ENCODE assay signal across 20 cellular contexts in the genomic region with DNA sequence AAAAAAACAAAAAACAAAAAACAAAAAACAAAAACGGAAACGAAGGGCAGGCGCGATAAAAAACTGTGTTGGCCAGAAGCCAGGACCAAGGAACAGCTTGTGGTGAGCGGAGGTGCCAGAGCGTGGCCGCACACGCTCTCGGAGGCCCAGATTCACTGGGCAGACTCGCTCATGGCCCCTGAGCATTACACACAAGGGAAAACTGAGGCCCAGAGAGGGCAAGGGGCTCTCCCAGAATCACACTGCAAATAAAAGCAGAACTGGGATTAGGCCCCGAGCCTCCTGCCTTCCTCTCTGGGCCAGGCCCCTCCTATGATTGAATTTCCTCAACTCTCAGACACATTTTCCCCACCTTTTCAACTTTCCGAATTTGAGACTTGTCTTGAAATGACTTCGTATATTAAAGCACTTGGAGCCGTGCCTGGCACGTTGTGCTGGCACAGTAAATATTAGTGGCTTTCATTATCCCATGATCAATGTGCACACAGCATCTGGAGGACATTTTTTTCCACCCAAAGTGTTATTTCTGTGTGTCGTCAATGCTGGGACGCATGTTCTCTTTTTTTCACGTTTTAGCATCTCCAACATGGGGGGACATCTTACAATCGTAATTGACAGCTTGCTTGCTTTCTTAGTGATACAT. TPM values are rescaled to one million over a fixed set of nuclear protein-coding genes. Genes with fewer than 3 reads are reported as not detected.
DNase-seq lines count a peak whose midpoint lies in the region; ATAC-seq and TF ChIP-seq lines count a peak whose summit lies in the region.
"Had no signal": no experiment of that assay in that cellular context is flagged by ENCODE, and none has a peak within 500 bp of the region (broad histone marks: within the 10 kb centered on the region; RNA-seq: fewer than 3 reads in every experiment).

No MANE protein-coding gene starts in this region.

- WGBS in heart right ventricle, 2 donors = 66 to 68% methylated on average over 19 of the region's 19 CpGs

- no peak overlapping the region for H2AFZ ChIP-seq in GM23338

- H3K4me2 ChIP-seq in GM23338 = 0 out of 2 replicates have a peak overlapping the region, but pooled peaks have one; percentile 67

- H4K20me1 ChIP-seq in GM23338 (replicated peaks; ENCODE audit: insufficient read depth) = no peaks in the 10 kb centered on the region

- H3K27ac Mint-ChIP-seq in GM23338 = no peak overlapping the region
- no peak overlapping the region for H3K27ac Mint-ChIP-seq in stimulated activated memory B cell treated with anti-CD40 and anti-IgM and Interleukin-4, amounts not matched to agents 10 μg/mL and 1 μg/mL and 100 μg/mL, for 72 hours
- H3K27ac Mint-ChIP-seq in CD14-positive monocyte = no peak overlapping the region

- no peaks in the 10 kb centered on the region for H3K79me2 ChIP-seq in GM23338 (replicated peaks; ENCODE audit: insufficient read depth)

- DNase-seq in Right ventricle myocardium inferior (ENCODE audit: missing footprints) (peak; percentile 28), heart right ventricle (no peak), GM23338 (ENCODE audit: low spot score) (no peak), RWPE1 (ENCODE audit: low spot score) (no peak), left lung (no peak), CD14-positive monocyte (ENCODE audit: low spot score) (no peak), sciatic nerve (ENCODE audit: low spot score) (no peak)
- DNase-seq: activated CD4-positive, alpha-beta T cell treated with anti-CD3 and anti-CD28 coated beads, Interleukin-2, amount 50 U/mL, for 48 hours; brain microvascular endothelial cell; DND-41; MG63; naive thymus-derived CD4-positive, alpha-beta T cell; stimulated activated CD4-positive, alpha-beta T cell treated with anti-CD3 and anti-CD28 coated beads, Interleukin-4, amount 100 ng/mL, for 1 hour; stimulated activated naive CD4-positive, alpha-beta T cell; T-helper 2 cell; uterus had no signal

- peaks cover 9% of the 10 kb centered on the region; the same call in 1 of the 2 replicates for H3F3A ChIP-seq in GM23338 (replicated peaks; ENCODE audit: low read depth)

- H3K4me3 Mint-ChIP-seq in GM23338 (no peak overlapping the region; the same call in 2 of the 3 replicates), CD14-positive monocyte (no peak overlapping the region)
- peak overlapping the region; percentile 19 for H3K4me3 Mint-ChIP-seq in stimulated activated memory B cell treated with anti-CD40 and anti-IgM and Interleukin-4, amounts not matched to agents 10 μg/mL and 1 μg/mL and 100 μg/mL, for 72 hours
- H3K4me3 Mint-ChIP-seq: naive thymus-derived CD4-positive, alpha-beta T cell had no signal

- H3K36me3 ChIP-seq in heart right ventricle = no peaks in the 10 kb centered on the region
- no peaks in the 10 kb centered on the region for H3K36me3 ChIP-seq in GM23338 (ENCODE audit: insufficient read depth)
- no peaks in the 10 kb centered on the region for H3K36me3 ChIP-seq in left lung
- H3K36me3 ChIP-seq: brain microvascular endothelial cell, MG63, uterus had no signal

- no peak for ATAC-seq in Right ventricle myocardium inferior
- ATAC-seq in heart right ventricle = no peak
- no peak for ATAC-seq in GM23338
- ATAC-seq in stimulated activated memory B cell treated with anti-CD40 and anti-IgM and Interleukin-4, amounts not matched to agents 10 μg/mL and 1 μg/mL and 100 μg/mL, for 72 hours = peak; percentile 68
- ATAC-seq in left lung = no peak
- ATAC-seq in sciatic nerve = no peak
- ATAC-seq: naive thymus-derived CD4-positive, alpha-beta T cell; Panc1 had no signal

- POLR2A ChIA-PET in RWPE1 (lab: Yijun Ruan, JAX; ENCODE audit: low non-redundant PET) = no interaction called here

- H3K9me3 Mint-ChIP-seq in GM23338 (no peaks in the 10 kb centered on the region; the same call in 2 of the 3 replicates), CD14-positive monocyte (peaks cover 0 to 1% (median 0%) of the 10 kb centered on the region in 7 donors)
- no peaks in the 10 kb centered on the region for H3K9me3 Mint-ChIP-seq in stimulated activated memory B cell treated with anti-CD40 and anti-IgM and Interleukin-4, amounts not matched to agents 10 μg/mL and 1 μg/mL and 100 μg/mL, for 72 hours

- TF ChIP-seq CTCF in heart right ventricle (IDR thresholded peaks at IDR 0.05) (no peak), GM23338 (conservative IDR thresholded peaks at IDR 0.05; ENCODE audit: low read depth in 2 of 2) (no peak), RWPE1 (conservative IDR thresholded peaks at IDR 0.05; ENCODE audit: low read depth) (no peak), left lung (IDR thresholded peaks at IDR 0.05) (no peak), CD14-positive monocyte (IDR thresholded peaks at IDR 0.05) (no peak)

- H3K27me3 ChIP-seq in heart right ventricle = peaks cover 6 to 60% (median 43%) of the 10 kb centered on the region in 7 donors
- H3K27me3 ChIP-seq in GM23338 (ENCODE audit: insufficient read depth) = no peaks in the 10 kb centered on the region
- peaks cover 14 to 74% of the 10 kb centered on the region in 2 donors for H3K27me3 ChIP-seq in left lung
- H3K27me3 ChIP-seq: MG63 had no signal

- H3K27me3 Mint-ChIP-seq in GM23338 (ENCODE audit: insufficient read depth, low read depth, poor library complexity) = peaks cover 27% of the 10 kb centered on the region
- H3K27me3 Mint-ChIP-seq in stimulated activated memory B cell treated with anti-CD40 and anti-IgM and Interleukin-4, amounts not matched to agents 10 μg/mL and 1 μg/mL and 100 μg/mL, for 72 hours = peaks cover 80% of the 10 kb centered on the region
- peaks cover 39 to 52% (median 47%) of the 10 kb centered on the region in 3 donors for H3K27me3 Mint-ChIP-seq in CD14-positive monocyte (ENCODE audit: low read depth in 3 of 3)

- no peak overlapping the region for H3K4me3 ChIP-seq in heart right ventricle
- H3K4me3 ChIP-seq in GM23338 = no peak overlapping the region
- no peak overlapping the region for H3K4me3 ChIP-seq in left lung
- H3K4me3 ChIP-seq: MG63, uterus had no signal

- CTCF ChIA-PET in RWPE1 (lab: Yijun Ruan, JAX) = no interaction called here

- H3K36me3 Mint-ChIP-seq in GM23338 (ENCODE audit: low read depth) = no peaks in the 10 kb centered on the region; the same call in 2 of the 3 replicates
- H3K36me3 Mint-ChIP-seq in stimulated activated memory B cell treated with anti-CD40 and anti-IgM and Interleukin-4, amounts not matched to agents 10 μg/mL and 1 μg/mL and 100 μg/mL, for 72 hours = no peaks in the 10 kb centered on the region
- no peaks in the 10 kb centered on the region for H3K36me3 Mint-ChIP-seq in CD14-positive monocyte
- H3K36me3 Mint-ChIP-seq: naive thymus-derived CD4-positive, alpha-beta T cell had no signal

- H3K9me2 ChIP-seq in GM23338 (ENCODE audit: insufficient read depth) = no peaks in the 10 kb centered on the region

- H3K4me1 ChIP-seq in heart right ventricle (peaks cover 0 to 47% (median 14%) of the 10 kb centered on the region in 9 donors), GM23338 (ENCODE audit: insufficient read depth) (peaks cover 37% of the 10 kb centered on the region), left lung (peaks cover 0 to 4% of the 10 kb centered on the region in 2 donors)
- H3K4me1 ChIP-seq: uterus had no signal

- H3K4me1 Mint-ChIP-seq in GM23338 (peaks cover 40% of the 10 kb centered on the region), CD14-positive monocyte (peaks cover 2% of the 10 kb centered on the region)
- H3K4me1 Mint-ChIP-seq in stimulated activated memory B cell treated with anti-CD40 and anti-IgM and Interleukin-4, amounts not matched to agents 10 μg/mL and 1 μg/mL and 100 μg/mL, for 72 hours = peaks cover 37% of the 10 kb centered on the region

- H3K9me3 ChIP-seq in heart right ventricle = no peaks in the 10 kb centered on the region
- no peaks in the 10 kb centered on the region for H3K9me3 ChIP-seq in left lung
- H3K9me3 ChIP-seq: MG63, uterus had no signal

- H3K27ac ChIP-seq in heart right ventricle (peak overlapping the region in 2 of 10 donors; percentile 40 to 81), GM23338 (ENCODE audit: low read depth) (no peak overlapping the region), RWPE1 (peak overlapping the region; percentile 19), left lung (no peak overlapping the region)
- H3K27ac ChIP-seq: uterus had no signal

- intact Hi-C loops in Right ventricle myocardium inferior (cut with DNase I) = loop anchor here (1.0 to 10.0 kb wide), 2 partner anchors 61 to 113 kb away; no protein-coding TSS in a partner anchor
- intact Hi-C loops in heart right ventricle (cut with DNase I) = loop anchor here in 8 of 10 donors (1.0 to 10.0 kb wide), 5 partner anchors 59 to 167 kb away; no protein-coding TSS in a partner anchor
- intact Hi-C loops in left lung (cut with DNase I) = no loop called here
- intact Hi-C loops in CD14-positive monocyte (cut with micrococcal nuclease) = no loop called here
- intact Hi-C loops in sciatic nerve (cut with DNase I) = no loop called here

TF ChIP-seq in GM23338, 12 proteins besides CTCF, POLR2A, EP300 and RAD21 (continues in another document):
- no peak for TF ChIP-seq POLR2AphosphoS5 (IDR thresholded peaks at IDR 0.05; ENCODE audit: low read depth)
- no peak for TF ChIP-seq EZH2 (IDR thresholded peaks at IDR 0.05; ENCODE audit: low read depth, unreplicated experiment)

RNA-seq across cellular contexts. Expression of a gene that starts 7.4 kb away (rescaled TPM):
- total RNA-seq in Right ventricle myocardium inferior = 0.57 TPM
- total RNA-seq in heart right ventricle = 1 to 10 TPM in 4 of 10 donors, under 1 TPM in 6; 0.16 to 5.8 (median 0.74) TPM
- polyA plus RNA-seq in heart right ventricle = 1 to 10 TPM; 2.0 to 3.9 TPM
- 4.4 and 15.5 TPM in 2 replicates for total RNA-seq in GM23338 (2014; rRNA removed; shearing (Covaris generic))
- 5.6 and 9.0 TPM in 2 replicates for polyA plus RNA-seq in GM23338 (2016; fragmentation: Nextera tagmentation; extraction: Ambion mirVana)
- 10 to 100 TPM in 1 of 2 donors, 1 to 10 TPM in 1; 2.5 to 11.4 TPM for total RNA-seq in left lung
- polyA plus RNA-seq in CD14-positive monocyte = not detected
- not detected for total RNA-seq in sciatic nerve
- total RNA-seq: glomerular endothelial cell; naive thymus-derived CD4-positive, alpha-beta T cell had no signal
- polyA plus RNA-seq: naive thymus-derived CD4-positive, alpha-beta T cell had no signal

RNA-seq across cellular contexts. Expression of a gene that starts 35.0 kb away (rescaled TPM):
- total RNA-seq in Right ventricle myocardium inferior (not detected), heart right ventricle (not detected), left lung (under 1 TPM in 1 of 2 donors, not detected in 1; 0.16 TPM), sciatic nerve (not detected)
- polyA plus RNA-seq in heart right ventricle (under 1 TPM in 1 of 2 donors, not detected in 1; 0.06 TPM), GM23338 (2016; fragmentation: Nextera tagmentation; extraction: Ambion mirVana) (not detected in 2 replicates), CD14-positive monocyte (under 1 TPM; 0.18 to 0.21 TPM)
- not detected in 2 replicates for total RNA-seq in GM23338 (2014; rRNA removed; shearing (Covaris generic))
- total RNA-seq: glomerular endothelial cell; naive thymus-derived CD4-positive, alpha-beta T cell; renal cortical epithelial cell; uterus had no signal
- polyA plus RNA-seq: naive thymus-derived CD4-positive, alpha-beta T cell had no signal

Comparison
In these comparisons a context has a peak if more than half of its experiments do, and no peak if none do; other contexts are left out.
1. intact Hi-C loops: an anchor here in Right ventricle myocardium inferior (1.0 to 10.0 kb wide) and heart right ventricle (1.0 to 10.0 kb wide); none called in left lung, CD14-positive monocyte and sciatic nerve.